14 cellular contexts compared by ENCODE assay signal in the genomic region with DNA sequence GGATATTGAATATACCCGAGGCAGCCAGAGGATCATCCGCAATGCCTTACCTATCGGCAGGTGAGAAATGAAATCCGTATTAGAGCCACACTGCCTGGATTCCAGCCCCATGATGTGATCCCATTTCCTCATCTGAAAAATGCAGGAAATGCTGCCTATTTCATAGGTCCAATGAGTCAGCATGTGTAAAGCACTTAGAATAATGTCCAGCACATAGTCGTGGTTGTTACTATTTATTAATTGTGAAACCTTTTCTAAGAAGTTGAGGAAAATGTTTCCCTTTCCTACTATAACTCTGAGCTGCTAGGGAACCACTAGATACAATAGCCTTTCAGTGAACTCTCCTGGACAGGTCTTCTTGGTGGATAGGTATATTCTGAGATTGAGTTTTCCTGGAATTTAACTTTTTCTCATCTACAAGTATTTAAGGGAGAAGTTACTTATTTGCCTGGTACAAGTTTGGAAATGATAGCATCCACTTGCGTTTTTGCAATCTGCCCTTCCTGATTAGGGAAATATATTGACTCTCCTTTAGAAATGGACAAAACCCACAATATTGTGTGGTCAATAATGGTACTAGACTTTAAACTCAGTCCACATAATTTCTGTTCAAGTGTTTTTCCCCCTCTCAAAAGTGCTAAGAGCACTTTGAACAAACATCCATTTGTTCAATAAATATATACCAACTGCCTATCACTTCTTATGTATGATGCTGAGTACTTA. TPM values are rescaled to one million over a fixed set of nuclear protein-coding genes. Genes with fewer than 3 reads are reported as not detected.
DNase-seq lines count a peak whose midpoint lies in the region; ATAC-seq, FAIRE-seq and TF ChIP-seq lines count a peak whose summit lies in the region.
"Had no signal": no experiment of that assay in that cellular context is flagged by ENCODE, and none has a peak within 500 bp of the region (broad histone marks: within the 10 kb centered on the region; RNA-seq: fewer than 3 reads in every experiment).

No MANE protein-coding gene starts in this region.

- TF ChIP-seq CTCF in chondrocyte (IDR thresholded peaks at IDR 0.05) (no peak), right lobe of liver (IDR thresholded peaks at IDR 0.05) (no peak), lower leg skin (IDR thresholded peaks at IDR 0.05) (no peak)

- H3K4me3 ChIP-seq in right lobe of liver (no peak overlapping the region), lower leg skin (ENCODE audit: low read depth, poor library complexity, severe bottlenecking) (no peak overlapping the region)
- H3K4me3 ChIP-seq: SJCRH30 had no signal

- DNase-seq in AG08395 (ENCODE audit: low spot score) = peak; percentile 76
- DNase-seq in HTR-8/SVneo (ENCODE audit: insufficient read length, low spot score) = peak; percentile 12
- DNase-seq in chondrocyte (ENCODE audit: low spot score) = no peak
- no peak for DNase-seq in right lobe of liver
- DNase-seq in lower leg skin (ENCODE audit: low spot score in 2 of 2) = no peak
- no peak for DNase-seq in OCI-M1 (lab: John Stamatoyannopoulos, UW)
- DNase-seq in NCI-H1930 (lab: John Stamatoyannopoulos, UW) = no peak
- DNase-seq in activated T-cell treated with anti-CD3 and anti-CD28 coated beads for 4 hours = no peak
- DNase-seq: cortex of kidney; naive thymus-derived CD4-positive, alpha-beta T cell; NCI-H510A; SJCRH30 had no signal

- TF ChIP-seq POLR2A in right lobe of liver (IDR thresholded peaks at IDR 0.05) = no peak
- no peak for TF ChIP-seq POLR2A in lower leg skin (IDR thresholded peaks at IDR 0.05)

- ATAC-seq in right lobe of liver = peak in 2 of 4 donors; percentile 63 to 95
- ATAC-seq: naive thymus-derived CD4-positive, alpha-beta T cell had no signal

- H3K9me3 Mint-ChIP-seq in chondrocyte (ENCODE audit: low read depth) = peaks cover 6% of the 10 kb centered on the region

- no peak overlapping the region for H3K4me3 Mint-ChIP-seq in chondrocyte (ENCODE audit: unreplicated experiment)
- H3K4me3 Mint-ChIP-seq: B cell; naive thymus-derived CD4-positive, alpha-beta T cell had no signal

- H3K27me3 ChIP-seq in right lobe of liver = no peaks in the 10 kb centered on the region
- H3K27me3 ChIP-seq: SJCRH30 had no signal

- peaks cover 19% of the 10 kb centered on the region for H3K36me3 Mint-ChIP-seq in chondrocyte (ENCODE audit: low read depth)

- H3K27me3 Mint-ChIP-seq in chondrocyte (ENCODE audit: low read depth) = no peaks in the 10 kb centered on the region
- H3K27me3 Mint-ChIP-seq: B cell; naive thymus-derived CD4-positive, alpha-beta T cell had no signal

- peaks cover 0 to 10% (median 3%) of the 10 kb centered on the region in 4 donors for H3K36me3 ChIP-seq in right lobe of liver

- H3K27ac Mint-ChIP-seq in chondrocyte (ENCODE audit: unreplicated experiment) = peak overlapping the region; percentile 36
- H3K27ac Mint-ChIP-seq: B cell; naive thymus-derived CD4-positive, alpha-beta T cell had no signal

- FAIRE-seq in HTR-8/SVneo (lab: Jason Lieb, UNC) = peak; percentile 72
- FAIRE-seq: H1 had no signal

- 46% methylated on average over 6 of the region's 6 CpGs for WGBS in right lobe of liver (ENCODE audit: insufficient coverage, low coverage, low lambda C conversion rate, missing lambda C conversion rate)
- WGBS in lower leg skin, 2 donors = 85 to 91% methylated on average over 6 of the region's 6 CpGs

- peaks cover 0 to 9% (median 0%) of the 10 kb centered on the region in 4 donors for H3K4me1 ChIP-seq in right lobe of liver
- H3K4me1 ChIP-seq: SJCRH30 had no signal

- intact Hi-C loops in right lobe of liver (cut with DNase I) (no loop called here), lower leg skin (cut with DNase I; ENCODE audit: low total_unique reads) (no loop called here)

- peaks cover 9% of the 10 kb centered on the region for H3K4me1 Mint-ChIP-seq in chondrocyte (ENCODE audit: low read depth)
- H3K4me1 Mint-ChIP-seq: B cell had no signal

- H3K27ac ChIP-seq in right lobe of liver = peak overlapping the region in 2 of 3 donors; percentile 24 to 37
- H3K27ac ChIP-seq: SJCRH30 had no signal

- H3K9me3 ChIP-seq in right lobe of liver = no peaks in the 10 kb centered on the region
- H3K9me3 ChIP-seq: SJCRH30 had no signal

RNA-seq across cellular contexts. Expression of a gene that starts 12.2 kb away (rescaled TPM):
- 9.6 to 14.5 TPM (median 10.7 TPM) in 3 replicates for total RNA-seq in chondrocyte
- total RNA-seq in right lobe of liver = 10 to 100 TPM in 1 of 6 experiments, 1 to 10 TPM in 5; 6.8 to 10.9 (median 8.7) TPM
- total RNA-seq in lower leg skin = 10 to 100 TPM in 3 of 4 donors, 1 to 10 TPM in 1; 9.4 to 12.9 (median 12.1) TPM

Comparison
In these comparisons a context has a peak if more than half of its experiments do, and no peak if none do; other contexts are left out.
1. DNase-seq: peak in AG08395 (single experiment) and HTR-8/SVneo (single experiment); none in chondrocyte (single experiment), right lobe of liver (0 of 3), lower leg skin (0 of 2), OCI-M1 (single experiment), NCI-H1930 (0 of 2) and activated T-cell treated with anti-CD3 and anti-CD28 coated beads for 4 hours (single experiment).